In the genomic region with DNA sequence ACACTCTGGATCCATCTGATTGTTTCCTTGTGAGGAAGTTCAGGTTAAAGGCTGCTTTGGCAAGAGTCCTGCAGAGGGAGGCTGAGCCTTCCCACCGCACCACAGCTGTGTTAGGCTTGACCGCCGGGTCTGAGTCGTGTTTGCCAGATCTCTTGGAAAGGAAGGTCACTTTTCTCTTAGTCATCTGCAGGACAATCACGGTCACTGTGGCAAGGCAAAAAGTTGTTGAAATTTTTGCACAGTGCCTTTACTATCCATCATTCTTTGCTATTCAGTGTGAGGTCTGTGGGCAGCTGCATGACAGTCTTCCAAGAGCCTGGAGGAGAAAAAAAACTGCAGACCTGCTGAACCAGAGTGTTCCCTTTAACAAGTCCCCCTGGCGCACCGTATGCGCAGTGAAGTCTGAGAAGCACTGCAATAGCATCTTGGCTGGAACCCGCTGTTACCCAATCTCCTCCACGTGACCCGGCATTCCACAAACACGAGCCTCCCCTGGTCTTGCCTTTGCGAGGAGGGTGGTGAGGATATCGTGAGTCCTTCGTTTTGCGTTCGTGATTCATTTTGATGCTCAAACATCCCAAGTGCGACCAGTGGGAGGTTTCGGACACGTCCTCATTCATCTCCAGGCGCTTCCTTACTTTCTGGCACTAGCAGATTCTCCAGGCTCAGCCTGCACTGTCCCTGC, we compare ENCODE assay signal across 8 cellular contexts. TPM values are rescaled to one million over a fixed set of nuclear protein-coding genes. Genes with fewer than 3 reads are reported as not detected.
A peak's percentile ranks its signal among the peaks of the same experiment; 100 is the strongest.
DNase-seq lines count a peak whose midpoint lies in the region; ATAC-seq and TF ChIP-seq lines count a peak whose summit lies in the region.

No MANE protein-coding gene starts in this region.

- H3K36me3 Mint-ChIP-seq in activated CD4-positive, alpha-beta T cell treated with anti-CD3 and anti-CD28 coated beads, Interleukin-2, amount 10 ng/mL, durations not matched to agents 7 days and 5 days (ENCODE audit: low read depth), result peaks cover 17% of the 10 kb centered on the region
- H3K36me3 Mint-ChIP-seq in type B pancreatic cell, result peaks cover 4% of the 10 kb centered on the region

- H3K4me1 Mint-ChIP-seq in activated CD4-positive, alpha-beta T cell treated with anti-CD3 and anti-CD28 coated beads, Interleukin-2, amount 10 ng/mL, durations not matched to agents 7 days and 5 days, result peaks cover 67% of the 10 kb centered on the region
- peaks cover 51% of the 10 kb centered on the region for H3K4me1 Mint-ChIP-seq in type B pancreatic cell (ENCODE audit: unreplicated experiment)

- no peaks in the 10 kb centered on the region for H3K27me3 ChIP-seq in mesenchymal stem cell (ENCODE audit: control insufficient read depth in 1 of 2, insufficient read depth in 1 of 2, low read length in 2 of 2)

- no peak overlapping the region for H4K91ac ChIP-seq in mesenchymal stem cell (ENCODE audit: low read length)

- TF ChIP-seq CTCF in type B pancreatic cell (conservative IDR thresholded peaks at IDR 0.05), result no peak

- no peak overlapping the region for H2AFZ ChIP-seq in mesenchymal stem cell (ENCODE audit: low read depth, low read length)

- H3K4me1 ChIP-seq in mesenchymal stem cell (ENCODE audit: control insufficient read depth, insufficient read depth, low read depth, low read length), result peaks cover 81% of the 10 kb centered on the region

- H3K27me3 Mint-ChIP-seq in activated CD4-positive, alpha-beta T cell treated with anti-CD3 and anti-CD28 coated beads, Interleukin-2, amount 10 ng/mL, durations not matched to agents 7 days and 5 days, result peaks cover 3% of the 10 kb centered on the region
- H3K27me3 Mint-ChIP-seq in type B pancreatic cell, result no peaks in the 10 kb centered on the region

- H2AK5ac ChIP-seq in mesenchymal stem cell (ENCODE audit: low read length, severe bottlenecking), result peak overlapping the region; percentile 66

- no peak overlapping the region for H4K8ac ChIP-seq in mesenchymal stem cell (ENCODE audit: low read length)

- H3K9ac ChIP-seq in mesenchymal stem cell (ENCODE audit: low read length), result peak overlapping the region; percentile 87

- no peak overlapping the region for H2BK5ac ChIP-seq in mesenchymal stem cell (ENCODE audit: low read depth, low read length, poor library complexity, severe bottlenecking)

- peak overlapping the region in 1 of 2 experiments; percentile 55 for H3K4ac ChIP-seq in mesenchymal stem cell (ENCODE audit: low read depth in 1 of 2, low read length in 2 of 2)

- H2BK12ac ChIP-seq in mesenchymal stem cell (ENCODE audit: low read length in 2 of 2), result peak overlapping the region in 1 of 2 experiments; percentile 66

- H3K23ac ChIP-seq in mesenchymal stem cell (ENCODE audit: low read length in 2 of 2), result peak overlapping the region in 1 of 2 experiments; percentile 82

- no peak for DNase-seq in activated CD4-positive, alpha-beta T cell treated with anti-CD3 and anti-CD28 coated beads, Interleukin-2, amount 10 ng/mL, durations not matched to agents 7 days and 5 days
- no peak for DNase-seq in activated CD4-positive, alpha-beta T cell treated with anti-CD3 and anti-CD28 coated beads for 48 hours
- peak in 25 of 61 donors; percentile 15 to 66 (median 34) for DNase-seq in caudate nucleus (lab: John Stamatoyannopoulos, UW)
- DNase-seq in mesenchymal stem cell, result peak; percentile 93
- no peak for DNase-seq in type B pancreatic cell (ENCODE audit: extremely low spot score, unreplicated experiment)
- no peak for DNase-seq in activated gamma-delta T cell (lab: John Stamatoyannopoulos, UW)

- no peaks in the 10 kb centered on the region for H3K36me3 ChIP-seq in mesenchymal stem cell (ENCODE audit: control insufficient read depth in 1 of 2, insufficient read depth in 2 of 2, low read depth in 1 of 2, low read length in 2 of 2)

- no peak overlapping the region for H3K4me2 ChIP-seq in mesenchymal stem cell (ENCODE audit: low read length, poor library complexity, severe bottlenecking)

- peak overlapping the region in 1 of 2 experiments; percentile 36 for H3K14ac ChIP-seq in mesenchymal stem cell (ENCODE audit: low read length in 2 of 2)

- POLR2A ChIA-PET in activated CD4-positive, alpha-beta T cell treated with anti-CD3 and anti-CD28 coated beads, Interleukin-2, amount 10 ng/mL, durations not matched to agents 7 days and 5 days (lab: Charles Lee), result no interaction called here

- peak overlapping the region; percentile 81 to 89 for H3K18ac ChIP-seq in mesenchymal stem cell (ENCODE audit: low read depth in 1 of 2, low read length in 2 of 2)

- H3K27ac Mint-ChIP-seq in activated CD4-positive, alpha-beta T cell treated with anti-CD3 and anti-CD28 coated beads, Interleukin-2, amount 10 ng/mL, durations not matched to agents 7 days and 5 days, result peak overlapping the region; percentile 97
- peak overlapping the region; percentile 58 for H3K27ac Mint-ChIP-seq in type B pancreatic cell

- no peak overlapping the region for H2BK120ac ChIP-seq in mesenchymal stem cell (ENCODE audit: low read depth, low read length)

- H3K9me3 ChIP-seq in mesenchymal stem cell (ENCODE audit: control insufficient read depth, low read length), result no peaks in the 10 kb centered on the region

- H3K27ac ChIP-seq in caudate nucleus (ENCODE audit: low read depth, low read length) (peak overlapping the region; percentile 86), mesenchymal stem cell (ENCODE audit: low read length, poor library complexity, severe bottlenecking) (peak overlapping the region; percentile 50)

- H3K4me3 Mint-ChIP-seq in activated CD4-positive, alpha-beta T cell treated with anti-CD3 and anti-CD28 coated beads, Interleukin-2, amount 10 ng/mL, durations not matched to agents 7 days and 5 days, result peak overlapping the region; percentile 2
- H3K4me3 Mint-ChIP-seq in type B pancreatic cell, result peak overlapping the region; percentile 27

- peaks cover 13% of the 10 kb centered on the region for H3K79me1 ChIP-seq in mesenchymal stem cell (replicated peaks; ENCODE audit: low read length, poor library complexity, severe bottlenecking)

- 56% methylated on average over 20 of the region's 21 CpGs for WGBS in mesenchymal stem cell

- H2BK15ac ChIP-seq in mesenchymal stem cell (ENCODE audit: low read depth, poor library complexity, severe bottlenecking), result no peak overlapping the region

- no peak for ATAC-seq in HG03469 (IDR thresholded peaks at IDR 0.05; ENCODE audit: unreplicated experiment)
- no peak for ATAC-seq in HG02623 (IDR thresholded peaks at IDR 0.05; ENCODE audit: unreplicated experiment)

- H3K4me3 ChIP-seq in mesenchymal stem cell (ENCODE audit: insufficient read depth in 1 of 2, low read depth in 1 of 2, low read length in 2 of 2), result peak overlapping the region in 1 of 2 experiments; percentile 63

- CTCF ChIA-PET in activated CD4-positive, alpha-beta T cell treated with anti-CD3 and anti-CD28 coated beads, Interleukin-2, amount 10 ng/mL, durations not matched to agents 7 days and 5 days (lab: Charles Lee), result interaction anchor here (11.3 kb wide), 1 partner anchor 16 kb away, joined by 101 read pairs; no protein-coding TSS in a partner anchor

- peaks cover 6% of the 10 kb centered on the region for H3K9me3 Mint-ChIP-seq in activated CD4-positive, alpha-beta T cell treated with anti-CD3 and anti-CD28 coated beads, Interleukin-2, amount 10 ng/mL, durations not matched to agents 7 days and 5 days
- H3K9me3 Mint-ChIP-seq in type B pancreatic cell, result no peaks in the 10 kb centered on the region

RNA-seq across cellular contexts. Expression of a gene that starts 23.0 kb away (rescaled TPM):
- total RNA-seq in activated CD4-positive, alpha-beta T cell treated with anti-CD3 and anti-CD28 coated beads, Interleukin-2, amount 10 ng/mL, durations not matched to agents 7 days and 5 days, result 100 to 1,000 TPM; 140 to 148 TPM
- polyA plus RNA-seq in mesenchymal stem cell (2013, experiment 1 of 2), result 61.3 TPM
- polyA plus RNA-seq in mesenchymal stem cell (2013, experiment 2 of 2), result 58.6 TPM
- 26.3 and 63.4 TPM in 2 replicates for total RNA-seq in type B pancreatic cell (ENCODE audit: low replicate concordance)
